ENCODE assay signal across 13 cellular contexts in the genomic region with DNA sequence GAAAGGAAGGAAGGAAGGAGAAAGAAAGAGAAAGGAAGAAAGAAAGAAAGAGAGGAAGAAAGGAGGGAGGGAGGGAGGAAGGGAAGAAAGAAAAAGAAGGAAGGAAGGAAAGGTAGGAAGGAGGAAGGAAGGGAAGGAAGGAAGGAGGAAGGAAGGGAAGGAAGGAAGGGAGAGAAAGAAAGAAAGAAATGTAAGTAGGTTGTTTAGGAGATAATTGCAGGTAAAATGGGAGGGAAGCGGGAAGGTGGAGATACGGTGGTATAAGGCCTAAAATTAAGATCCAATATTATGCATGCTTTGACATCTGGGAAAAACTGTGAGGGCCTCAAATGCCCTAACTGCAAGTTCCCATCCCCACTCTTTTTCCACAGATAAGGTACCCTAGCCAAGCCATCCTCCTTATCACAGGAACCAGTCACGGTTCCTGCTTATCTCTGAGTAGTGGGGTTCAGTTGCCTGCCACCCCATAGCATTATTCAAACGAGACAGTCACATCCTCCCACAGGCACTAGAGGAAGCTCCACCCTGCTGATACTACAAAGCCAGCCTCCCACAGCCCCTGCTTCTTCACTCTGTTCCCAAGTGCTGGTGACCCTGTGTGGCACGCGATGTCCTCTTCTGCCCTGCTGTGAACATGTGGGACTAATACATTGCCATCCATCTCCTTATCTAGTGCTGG. TPM values are rescaled to one million over a fixed set of nuclear protein-coding genes. Genes with fewer than 3 reads are reported as not detected.
DNase-seq lines count a peak whose midpoint lies in the region; ATAC-seq and TF ChIP-seq lines count a peak whose summit lies in the region.
"Had no signal": no experiment of that assay in that cellular context is flagged by ENCODE, and none has a peak within 500 bp of the region (broad histone marks: within the 10 kb centered on the region; RNA-seq: fewer than 3 reads in every experiment).

No MANE protein-coding gene starts in this region.

- no peaks in the 10 kb centered on the region for H3K9me3 Mint-ChIP-seq in type B pancreatic cell

- H3K4me3 Mint-ChIP-seq in T-helper 17 cell (peak overlapping the region; percentile 82), type B pancreatic cell (no peak overlapping the region)

- H3K27ac Mint-ChIP-seq in T-helper 17 cell (peak overlapping the region; percentile 94), type B pancreatic cell (no peak overlapping the region)

- no peak overlapping the region for H3K4me3 ChIP-seq in heart right ventricle
- H3K4me3 ChIP-seq: skin epidermis, thoracic aorta had no signal

- H3K4me1 ChIP-seq in heart right ventricle, result peaks cover 0 to 62% (median 22%) of the 10 kb centered on the region in 9 donors

- H3K36me3 Mint-ChIP-seq in T-helper 17 cell (ENCODE audit: low read depth) (peaks cover 2% of the 10 kb centered on the region), type B pancreatic cell (no peaks in the 10 kb centered on the region)

- TF ChIP-seq CTCF in heart right ventricle (IDR thresholded peaks at IDR 0.05) (no peak), type B pancreatic cell (conservative IDR thresholded peaks at IDR 0.05) (no peak)

- H3K9me3 ChIP-seq in T-helper 17 cell (ENCODE audit: control insufficient read depth, low read length, poor library complexity, severe bottlenecking) (no peaks in the 10 kb centered on the region), heart right ventricle (no peaks in the 10 kb centered on the region)
- H3K9me3 ChIP-seq: thoracic aorta had no signal

- H3K27ac ChIP-seq in heart right ventricle, result peak overlapping the region in 2 of 10 donors; percentile 21 to 32
- H3K27ac ChIP-seq: thoracic aorta had no signal

- peak; percentile 67 for ATAC-seq in T-helper 17 cell
- peak in 7 of 8 donors; percentile 14 to 76 (median 41) for ATAC-seq in heart right ventricle
- no peak for ATAC-seq in GM18520 (IDR thresholded peaks at IDR 0.05; ENCODE audit: unreplicated experiment)
- no peak for ATAC-seq in HG03520 (IDR thresholded peaks at IDR 0.05; ENCODE audit: unreplicated experiment)

- H3K4me1 Mint-ChIP-seq in T-helper 17 cell, result peaks cover 71% of the 10 kb centered on the region
- peaks cover 11% of the 10 kb centered on the region for H3K4me1 Mint-ChIP-seq in type B pancreatic cell (ENCODE audit: unreplicated experiment)

- H3K27me3 Mint-ChIP-seq in T-helper 17 cell, result peaks cover 2% of the 10 kb centered on the region
- H3K27me3 Mint-ChIP-seq in type B pancreatic cell, result peaks cover 9% of the 10 kb centered on the region

- peaks cover 0 to 12% (median 0%) of the 10 kb centered on the region in 7 donors for H3K27me3 ChIP-seq in heart right ventricle

- intact Hi-C loops in heart right ventricle (cut with DNase I), result loop anchor here in 4 of 10 donors (5.0 to 10.0 kb wide), 4 partner anchors 81 to 1541 kb away; no protein-coding TSS in a partner anchor

- WGBS in heart right ventricle, 2 donors, result 39 to 41% methylated on average over 6 of the region's 6 CpGs

- H3K36me3 ChIP-seq in heart right ventricle, result no peaks in the 10 kb centered on the region
- H3K36me3 ChIP-seq: thoracic aorta had no signal

- DNase-seq in T-helper 17 cell (peak in 1 of 3 donors; percentile 27), activated T-cell treated with anti-CD3 and anti-CD28 coated beads for 4 hours (peak; percentile 34), heart right ventricle (peak in 1 of 2 donors; percentile 13), type B pancreatic cell (ENCODE audit: extremely low spot score, unreplicated experiment) (no peak), amniotic stem cell (lab: John Stamatoyannopoulos, UW) (no peak)
- peak; percentile 23 to 28 for DNase-seq in stimulated activated CD8-positive, alpha-beta memory T cell treated with anti-CD3 and anti-CD28 coated beads, Interleukin-7, amount 100 ng/mL, for 4 hours (ENCODE audit: low read depth in 2 of 2)
- DNase-seq: DND-41, H7 had no signal

RNA-seq across cellular contexts. Expression of a gene that starts 28.7 kb away (rescaled TPM):
- 1 to 10 TPM in 1 of 2 donors, under 1 TPM in 1; 0.72 to 4.1 TPM for total RNA-seq in T-helper 17 cell
- 10 to 100 TPM in 4 of 10 donors, 1 to 10 TPM in 6; 3.3 to 12.8 (median 8.9) TPM for total RNA-seq in heart right ventricle
- 1 to 10 TPM; 1.8 TPM for polyA plus RNA-seq in heart right ventricle
- total RNA-seq in type B pancreatic cell (ENCODE audit: low replicate concordance), result 1.0 and 1.8 TPM in 2 replicates
- total RNA-seq: OCI-LY7 had no signal

Comparison
In these comparisons a context has a peak if more than half of its experiments do, and no peak if none do; other contexts are left out.
1. ATAC-seq: peak in T-helper 17 cell (single experiment) and heart right ventricle (7 of 8); none in GM18520 (single experiment) and HG03520 (single experiment).
2. DNase-seq: peak in activated T-cell treated with anti-CD3 and anti-CD28 coated beads for 4 hours (single experiment) and stimulated activated CD8-positive, alpha-beta memory T cell treated with anti-CD3 and anti-CD28 coated beads, Interleukin-7, amount 100 ng/mL, for 4 hours (2 of 2); none in type B pancreatic cell (single experiment) and amniotic stem cell (single experiment).